Comparison of ENCODE assay signal across 26 cellular contexts in genomic region chr16:931651-932500, GRCh38. TPM values are rescaled to one million over a fixed set of nuclear protein-coding genes. Genes with fewer than 3 reads are reported as not detected.
A peak's percentile ranks its signal among the peaks of the same experiment; 100 is the strongest.
DNase-seq lines count a peak whose midpoint lies in the region; ATAC-seq and TF ChIP-seq lines count a peak whose summit lies in the region.
"Had no signal": no experiment of that assay in that cellular context is flagged by ENCODE, and none has a peak within 500 bp of the region (broad histone marks: within the 10 kb centered on the region; RNA-seq: fewer than 3 reads in every experiment).

No MANE protein-coding gene starts in this region.

- no peaks in the 10 kb centered on the region for H3F3A ChIP-seq in neural cell (ENCODE audit: insufficient read depth, low read length, poor library complexity, severe bottlenecking)

- TF ChIP-seq CTCF in natural killer cell (IDR thresholded peaks at IDR 0.05) (no peak), neural cell (IDR thresholded peaks at IDR 0.05; ENCODE audit: poor library complexity, severe bottlenecking) (no peak)

- H3K27me3 Mint-ChIP-seq in natural killer cell treated with Interleukin-12 subunit alpha and Interleukin-12 subunit beta and Interleukin-15 and Interleukin-18, amount 100 ng/mL, for 72 hours: no peaks in the 10 kb centered on the region
- H3K27me3 Mint-ChIP-seq in natural killer cell (ENCODE audit: low read depth in 2 of 2): no peaks in the 10 kb centered on the region
- no peaks in the 10 kb centered on the region for H3K27me3 Mint-ChIP-seq in central memory CD8-positive, alpha-beta T cell
- H3K27me3 Mint-ChIP-seq in activated CD4-positive, alpha-beta memory T cell treated with anti-CD3 and anti-CD28 coated beads for 36 hours: no peaks in the 10 kb centered on the region
- H3K27me3 Mint-ChIP-seq: activated CD4-positive, alpha-beta memory T cell treated with anti-CD3 and anti-CD28 coated beads, Interleukin-2, amount 10 ng/mL, durations not matched to agents 7 days and 5 days; activated naive CD8-positive, alpha-beta T cell; dendritic cell treated with granulocyte-macrophage colony-stimulating factor and Interleukin-4, amounts not matched to agents 40 ng/mL and 50 ng/mL, for 4 days; T-cell had no signal

- H3K9ac ChIP-seq in neural cell (ENCODE audit: low read length): no peak overlapping the region
- H3K9ac ChIP-seq: KMS-11 had no signal

- no peak overlapping the region for H3K4me3 Mint-ChIP-seq in natural killer cell treated with Interleukin-12 subunit alpha and Interleukin-12 subunit beta and Interleukin-15 and Interleukin-18, amount 100 ng/mL, for 72 hours
- no peak overlapping the region for H3K4me3 Mint-ChIP-seq in natural killer cell
- H3K4me3 Mint-ChIP-seq in central memory CD8-positive, alpha-beta T cell: no peak overlapping the region
- no peak overlapping the region for H3K4me3 Mint-ChIP-seq in activated CD4-positive, alpha-beta memory T cell treated with anti-CD3 and anti-CD28 coated beads for 36 hours
- H3K4me3 Mint-ChIP-seq: activated CD4-positive, alpha-beta memory T cell treated with anti-CD3 and anti-CD28 coated beads, Interleukin-2, amount 10 ng/mL, durations not matched to agents 7 days and 5 days; activated naive CD8-positive, alpha-beta T cell; dendritic cell treated with granulocyte-macrophage colony-stimulating factor and Interleukin-4, amounts not matched to agents 40 ng/mL and 50 ng/mL, for 4 days; T-cell had no signal

- H3K36me3 Mint-ChIP-seq in natural killer cell treated with Interleukin-12 subunit alpha and Interleukin-12 subunit beta and Interleukin-15 and Interleukin-18, amount 100 ng/mL, for 72 hours: no peaks in the 10 kb centered on the region
- H3K36me3 Mint-ChIP-seq in natural killer cell: no peaks in the 10 kb centered on the region
- peaks cover 4% of the 10 kb centered on the region for H3K36me3 Mint-ChIP-seq in central memory CD8-positive, alpha-beta T cell (ENCODE audit: insufficient read depth)
- H3K36me3 Mint-ChIP-seq in activated CD4-positive, alpha-beta memory T cell treated with anti-CD3 and anti-CD28 coated beads for 36 hours: peaks cover 1% of the 10 kb centered on the region

- CTCF ChIA-PET in activated CD4-positive, alpha-beta memory T cell treated with anti-CD3 and anti-CD28 coated beads for 36 hours (lab: Charles Lee): no interaction called here

- no peak overlapping the region for H3K4me2 ChIP-seq in neural cell (ENCODE audit: low read length)
- H3K4me2 ChIP-seq: KMS-11 had no signal

- intact Hi-C loops in natural killer cell (cut with micrococcal nuclease): no loop called here
- intact Hi-C loops in activated CD4-positive, alpha-beta memory T cell treated with anti-CD3 and anti-CD28 coated beads for 36 hours (cut with micrococcal nuclease): no loop called here

- no peaks in the 10 kb centered on the region for H4K20me1 ChIP-seq in neural cell (ENCODE audit: insufficient read depth)

- no peaks in the 10 kb centered on the region for H3K9me3 Mint-ChIP-seq in natural killer cell treated with Interleukin-12 subunit alpha and Interleukin-12 subunit beta and Interleukin-15 and Interleukin-18, amount 100 ng/mL, for 72 hours
- no peaks in the 10 kb centered on the region for H3K9me3 Mint-ChIP-seq in natural killer cell
- no peaks in the 10 kb centered on the region for H3K9me3 Mint-ChIP-seq in central memory CD8-positive, alpha-beta T cell
- no peaks in the 10 kb centered on the region for H3K9me3 Mint-ChIP-seq in activated CD4-positive, alpha-beta memory T cell treated with anti-CD3 and anti-CD28 coated beads for 36 hours
- H3K9me3 Mint-ChIP-seq: activated CD4-positive, alpha-beta memory T cell treated with anti-CD3 and anti-CD28 coated beads, Interleukin-2, amount 10 ng/mL, durations not matched to agents 7 days and 5 days; activated T-helper 2 cell treated with anti-CD3 and anti-CD28 coated beads, Interferon-gamma antibody, Interleukin-2, Interleukin-4, amounts not matched to agents 10 μg/mL and 5 μg/mL and 100 μg/mL, durations not matched to agents 14 hours and 24 hours and 36 hours; T-cell had no signal

- H3K4me3 ChIP-seq in neural cell (ENCODE audit: low read length): no peak overlapping the region
- H3K4me3 ChIP-seq: ascending aorta, esophagus squamous epithelium, left lung, tibial artery had no signal

- POLR2A ChIA-PET in activated CD4-positive, alpha-beta memory T cell treated with anti-CD3 and anti-CD28 coated beads for 36 hours (lab: Charles Lee): no interaction called here

- H2AFZ ChIP-seq in neural cell (ENCODE audit: low read depth, low read length): no peak overlapping the region

- peak; percentile 51 for DNase-seq in natural killer cell treated with Interleukin-12 subunit alpha and Interleukin-12 subunit beta and Interleukin-15 and Interleukin-18, amount 100 ng/mL, for 72 hours (ENCODE audit: low spot score)
- no peak for DNase-seq in natural killer cell
- DNase-seq in central memory CD8-positive, alpha-beta T cell (ENCODE audit: low spot score in 2 of 2): no peak
- no peak for DNase-seq in activated CD4-positive, alpha-beta memory T cell treated with anti-CD3 and anti-CD28 coated beads for 36 hours
- DNase-seq: activated CD4-positive, alpha-beta memory T cell treated with anti-CD3 and anti-CD28 coated beads, Interleukin-2, amount 10 ng/mL, durations not matched to agents 7 days and 5 days; DMS79 treated with DMSO at 0.1 percent for 48 hours; esophagus squamous epithelium; foreskin melanocyte; GF-D8; mesendoderm; NCI-H146; NCI-H524; small intestine; stimulated activated CD4-positive, alpha-beta T cell treated with anti-CD3 and anti-CD28 coated beads, Interleukin-1b, Interleukin-23, amount 100 ng/mL, for 48 hours; T-cell; tibial artery had no signal

- H3K27ac Mint-ChIP-seq in natural killer cell treated with Interleukin-12 subunit alpha and Interleukin-12 subunit beta and Interleukin-15 and Interleukin-18, amount 100 ng/mL, for 72 hours: no peak overlapping the region
- H3K27ac Mint-ChIP-seq in natural killer cell: no peak overlapping the region
- peak overlapping the region; percentile 57 for H3K27ac Mint-ChIP-seq in central memory CD8-positive, alpha-beta T cell (ENCODE audit: low read depth)
- no peak overlapping the region for H3K27ac Mint-ChIP-seq in activated CD4-positive, alpha-beta memory T cell treated with anti-CD3 and anti-CD28 coated beads for 36 hours
- H3K27ac Mint-ChIP-seq: activated CD4-positive, alpha-beta memory T cell treated with anti-CD3 and anti-CD28 coated beads, Interleukin-2, amount 10 ng/mL, durations not matched to agents 7 days and 5 days; activated naive CD8-positive, alpha-beta T cell; activated T-helper 2 cell treated with anti-CD3 and anti-CD28 coated beads, Interferon-gamma antibody, Interleukin-2, Interleukin-4, amounts not matched to agents 10 μg/mL and 5 μg/mL and 100 μg/mL, durations not matched to agents 14 hours and 24 hours and 36 hours; dendritic cell treated with granulocyte-macrophage colony-stimulating factor and Interleukin-4, amounts not matched to agents 40 ng/mL and 50 ng/mL, for 4 days; T-cell had no signal

- H3K4me1 Mint-ChIP-seq in natural killer cell treated with Interleukin-12 subunit alpha and Interleukin-12 subunit beta and Interleukin-15 and Interleukin-18, amount 100 ng/mL, for 72 hours (ENCODE audit: low read depth in 2 of 2): no peaks in the 10 kb centered on the region
- no peaks in the 10 kb centered on the region for H3K4me1 Mint-ChIP-seq in natural killer cell
- H3K4me1 Mint-ChIP-seq in central memory CD8-positive, alpha-beta T cell: peaks cover 10% of the 10 kb centered on the region
- peaks cover 3% of the 10 kb centered on the region for H3K4me1 Mint-ChIP-seq in activated CD4-positive, alpha-beta memory T cell treated with anti-CD3 and anti-CD28 coated beads for 36 hours (ENCODE audit: low read depth)
- H3K4me1 Mint-ChIP-seq: activated CD4-positive, alpha-beta memory T cell treated with anti-CD3 and anti-CD28 coated beads, Interleukin-2, amount 10 ng/mL, durations not matched to agents 7 days and 5 days had no signal

- no peaks in the 10 kb centered on the region for H3K79me2 ChIP-seq in neural cell (replicated peaks; ENCODE audit: insufficient read depth, low read length)

- no peak overlapping the region for H3K27ac ChIP-seq in neural cell (ENCODE audit: low read length)
- H3K27ac ChIP-seq: ascending aorta, esophagus squamous epithelium, KMS-11, left lung, tibial artery had no signal

- H3K27me3 ChIP-seq in neural cell (ENCODE audit: insufficient read depth, low read depth, low read length): no peaks in the 10 kb centered on the region
- H3K27me3 ChIP-seq: ascending aorta, esophagus squamous epithelium, left lung, tibial artery had no signal

- ATAC-seq in natural killer cell treated with Interleukin-12 subunit alpha and Interleukin-12 subunit beta and Interleukin-15 and Interleukin-18, amount 100 ng/mL, for 72 hours: no peak
- ATAC-seq in natural killer cell (no peak), GM18907 (IDR thresholded peaks at IDR 0.05; ENCODE audit: unreplicated experiment) (no peak), HG03442 (IDR thresholded peaks at IDR 0.05; ENCODE audit: unreplicated experiment) (no peak)
- no peak for ATAC-seq in central memory CD8-positive, alpha-beta T cell (replicated peaks; ENCODE audit: extremely low read depth, poor library complexity, severe bottlenecking)
- ATAC-seq: left lung, T-cell had no signal

- no peak for TF ChIP-seq RAD21 in neural cell (conservative IDR thresholded peaks at IDR 0.05)

- H3K36me3 ChIP-seq in neural cell (ENCODE audit: insufficient read depth, low read length): no peaks in the 10 kb centered on the region

- H3K9me3 ChIP-seq in neural cell (ENCODE audit: low read length): no peaks in the 10 kb centered on the region
- H3K9me3 ChIP-seq: ascending aorta, esophagus squamous epithelium, tibial artery had no signal

- no peak for TF ChIP-seq EP300 in neural cell (conservative IDR thresholded peaks at IDR 0.05; ENCODE audit: poor library complexity, severe bottlenecking)

- no peaks in the 10 kb centered on the region for H3K9me2 ChIP-seq in neural cell (ENCODE audit: insufficient read depth, low read length)

TF ChIP-seq in neural cell, 6 proteins besides CTCF, POLR2A, EP300 and RAD21 (continues in another document):
- no peak for TF ChIP-seq SMC3 (conservative IDR thresholded peaks at IDR 0.05; ENCODE audit: poor library complexity)

RNA-seq across cellular contexts. Expression of gene LMF1, which starts 38.9 kb away (rescaled TPM):
- total RNA-seq in natural killer cell treated with Interleukin-12 subunit alpha and Interleukin-12 subunit beta and Interleukin-15 and Interleukin-18, amount 100 ng/mL, for 72 hours: 10 to 100 TPM; 17.1 to 21.0 TPM
- total RNA-seq in natural killer cell: 10 to 100 TPM; 28.2 to 42.2 (median 41.2) TPM
- polyA plus RNA-seq in neural cell: 9.2 and 16.2 TPM in 2 replicates
- 10.0 and 14.1 TPM in 2 replicates for polyA minus RNA-seq in neural cell
- total RNA-seq in activated CD4-positive, alpha-beta memory T cell treated with anti-CD3 and anti-CD28 coated beads for 36 hours: 10 to 100 TPM; 14.4 to 15.4 TPM

RNA-seq across cellular contexts. Expression of gene SOX8, which starts 49.7 kb away (rescaled TPM):
- total RNA-seq in natural killer cell treated with Interleukin-12 subunit alpha and Interleukin-12 subunit beta and Interleukin-15 and Interleukin-18, amount 100 ng/mL, for 72 hours: under 1 TPM in 1 of 2 donors, not detected in 1; 0.20 TPM
- total RNA-seq in natural killer cell: not detected
- 3.9 and 4.6 TPM in 2 replicates for polyA plus RNA-seq in neural cell
- polyA minus RNA-seq in neural cell: 4.1 and 4.3 TPM in 2 replicates
- 1 to 10 TPM; 2.0 to 2.6 TPM for total RNA-seq in activated CD4-positive, alpha-beta memory T cell treated with anti-CD3 and anti-CD28 coated beads for 36 hours
- total RNA-seq: osteoblast had no signal
